In the genomic region with DNA sequence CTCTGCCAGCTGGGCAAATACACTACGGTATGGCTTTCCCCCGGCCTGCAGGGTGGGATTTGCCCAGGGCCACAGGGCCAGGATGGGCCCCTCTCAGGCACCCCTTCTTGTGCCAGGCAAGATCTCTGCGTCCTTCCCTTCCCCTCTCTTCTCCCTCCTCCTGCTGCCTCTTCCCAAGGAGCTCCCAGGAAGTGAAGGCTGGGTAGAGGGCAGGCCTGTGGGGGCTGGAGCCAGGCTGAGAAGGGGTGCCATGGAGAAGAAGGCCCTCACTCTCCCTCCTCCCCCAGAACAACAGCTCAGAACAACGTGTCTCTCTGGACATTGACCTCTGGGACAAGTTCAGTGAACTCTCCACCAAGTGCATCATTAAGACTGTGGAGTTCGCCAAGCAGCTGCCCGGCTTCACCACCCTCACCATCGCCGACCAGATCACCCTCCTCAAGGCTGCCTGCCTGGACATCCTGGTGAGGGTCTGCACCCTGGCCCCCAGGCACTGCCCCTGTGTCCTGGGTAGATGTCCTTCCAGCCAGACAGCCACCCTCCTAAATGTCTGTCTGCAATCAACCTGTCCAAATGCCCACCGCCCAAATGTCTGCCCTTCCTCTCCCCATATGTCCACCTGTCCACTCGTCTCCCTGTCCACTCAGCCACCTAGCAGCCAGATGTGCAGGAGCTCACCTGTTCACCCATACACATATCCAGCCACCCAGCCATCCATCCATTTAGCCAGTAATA, we compare ENCODE assay signal across 17 cellular contexts. TPM values are rescaled to one million over a fixed set of nuclear protein-coding genes. Genes with fewer than 3 reads are reported as not detected.
DNase-seq lines count a peak whose midpoint lies in the region; ATAC-seq, FAIRE-seq and TF ChIP-seq lines count a peak whose summit lies in the region.
"Had no signal": no experiment of that assay in that cellular context is flagged by ENCODE, and none has a peak within 500 bp of the region (broad histone marks: within the 10 kb centered on the region; RNA-seq: fewer than 3 reads in every experiment).

No MANE protein-coding gene starts in this region.

- no peak for FAIRE-seq in astrocyte (lab: Jason Lieb, UNC)

- H3K27me3 ChIP-seq in astrocyte (ENCODE audit: insufficient read depth, low read length): no peaks in the 10 kb centered on the region
- H3K27me3 ChIP-seq in upper lobe of right lung: no peaks in the 10 kb centered on the region

- H3K36me3 Mint-ChIP-seq in astrocyte (ENCODE audit: low read depth, unreplicated experiment) (peaks cover 15% of the 10 kb centered on the region), natural killer cell (no peaks in the 10 kb centered on the region)

- H3K4me1 ChIP-seq in astrocyte (ENCODE audit: insufficient read depth, low read length) (peaks cover 35% of the 10 kb centered on the region), upper lobe of right lung (peaks cover 51% of the 10 kb centered on the region)

- DNase-seq in stimulated activated naive CD8-positive, alpha-beta T cell treated with anti-CD3 and anti-CD28 coated beads, Interleukin-15, amount 100 ng/mL, for 72 hours: no peak
- no peak for DNase-seq in stimulated activated naive CD8-positive, alpha-beta T cell treated with anti-CD3 and anti-CD28 coated beads, Interleukin-15, Interleukin-2, amounts not matched to agents 100 U/mL and 50 U/mL, for 24 hours
- no peak for DNase-seq in astrocyte (ENCODE audit: low read depth)
- DNase-seq in natural killer cell: no peak
- no peak for DNase-seq in upper lobe of right lung
- DNase-seq in DMS53 treated with DMSO at 0.1 percent for 48 hours (lab: John Stamatoyannopoulos, UW; ENCODE audit: unreplicated experiment): no peak
- DNase-seq: activated CD4-positive, alpha-beta T cell treated with anti-CD3 and anti-CD28 coated beads, Interleukin-2, amount 50 U/mL, for 48 hours; activated naive CD4-positive, alpha-beta T cell treated with Interleukin-2 at 50 U/mL for 16 hours; cerebellar nuclear complex; NCI-H446; stimulated activated CD4-positive, alpha-beta T cell treated with anti-CD3 and anti-CD28 coated beads, Interleukin-2, amount 100 ng/mL, for 24 hours had no signal

- H3K36me3 ChIP-seq in astrocyte (ENCODE audit: insufficient read depth, low read length) (peaks cover 25% of the 10 kb centered on the region), upper lobe of right lung (peaks cover 77% of the 10 kb centered on the region)

- ATAC-seq in stimulated activated naive CD8-positive, alpha-beta T cell treated with anti-CD3 and anti-CD28 coated beads, Interleukin-15, amount 100 ng/mL, for 72 hours: no peak
- no peak for ATAC-seq in stimulated activated naive CD8-positive, alpha-beta T cell treated with anti-CD3 and anti-CD28 coated beads, Interleukin-15, Interleukin-2, amounts not matched to agents 100 U/mL and 50 U/mL, for 24 hours
- ATAC-seq in natural killer cell (no peak), upper lobe of right lung (no peak), GM18873 (IDR thresholded peaks at IDR 0.05; ENCODE audit: low FRiP score, unreplicated experiment) (no peak), GM18861 (IDR thresholded peaks at IDR 0.05; ENCODE audit: unreplicated experiment) (no peak)
- ATAC-seq: Panc1 had no signal

- H3K9me3 ChIP-seq in astrocyte (ENCODE audit: insufficient read depth, low read depth, low read length) (no peaks in the 10 kb centered on the region), upper lobe of right lung (no peaks in the 10 kb centered on the region)

- H3K27ac ChIP-seq in astrocyte (ENCODE audit: low read depth, low read length) (no peak overlapping the region), upper lobe of right lung (peak overlapping the region; percentile 24)

- no peaks in the 10 kb centered on the region for H3K27me3 Mint-ChIP-seq in stimulated activated naive CD8-positive, alpha-beta T cell treated with anti-CD3 and anti-CD28 coated beads, Interleukin-15, amount 100 ng/mL, for 72 hours
- no peaks in the 10 kb centered on the region for H3K27me3 Mint-ChIP-seq in astrocyte (ENCODE audit: low read depth, unreplicated experiment)
- no peaks in the 10 kb centered on the region for H3K27me3 Mint-ChIP-seq in natural killer cell (ENCODE audit: low read depth in 2 of 2)

- no peaks in the 10 kb centered on the region for H3K9me3 Mint-ChIP-seq in stimulated activated naive CD8-positive, alpha-beta T cell treated with anti-CD3 and anti-CD28 coated beads, Interleukin-15, amount 100 ng/mL, for 72 hours
- no peaks in the 10 kb centered on the region for H3K9me3 Mint-ChIP-seq in astrocyte (ENCODE audit: unreplicated experiment)
- no peaks in the 10 kb centered on the region for H3K9me3 Mint-ChIP-seq in natural killer cell

- peaks cover 76% of the 10 kb centered on the region for H3K4me1 Mint-ChIP-seq in stimulated activated naive CD8-positive, alpha-beta T cell treated with anti-CD3 and anti-CD28 coated beads, Interleukin-15, amount 100 ng/mL, for 72 hours
- H3K4me1 Mint-ChIP-seq in astrocyte (ENCODE audit: low read depth, unreplicated experiment): peaks cover 39% of the 10 kb centered on the region
- H3K4me1 Mint-ChIP-seq in natural killer cell: peaks cover 27 to 56% of the 10 kb centered on the region in 2 donors

- peaks cover 74% of the 10 kb centered on the region for H4K20me1 ChIP-seq in astrocyte (ENCODE audit: insufficient read depth, low read length)

- H3K9ac ChIP-seq in astrocyte (ENCODE audit: low read length): no peak overlapping the region

- no peak overlapping the region for H2AFZ ChIP-seq in astrocyte (ENCODE audit: low read depth, low read length)

- H3K4me2 ChIP-seq in astrocyte (ENCODE audit: low read length): no peak overlapping the region

- peaks cover 40% of the 10 kb centered on the region for H3K79me2 ChIP-seq in astrocyte (ENCODE audit: insufficient read depth, low read length)

- H3K4me3 Mint-ChIP-seq in stimulated activated naive CD8-positive, alpha-beta T cell treated with anti-CD3 and anti-CD28 coated beads, Interleukin-15, amount 100 ng/mL, for 72 hours: no peak overlapping the region
- H3K4me3 Mint-ChIP-seq in astrocyte (ENCODE audit: unreplicated experiment): peak overlapping the region; percentile 45
- H3K4me3 Mint-ChIP-seq in natural killer cell: peak overlapping the region; percentile 1

- TF ChIP-seq CTCF in astrocyte (IDR thresholded peaks at IDR 0.05; ENCODE audit: insufficient read depth, low read depth, low read length) (no peak), natural killer cell (IDR thresholded peaks at IDR 0.05) (no peak), upper lobe of right lung (IDR thresholded peaks at IDR 0.05) (no peak)

- intact Hi-C loops in natural killer cell (cut with micrococcal nuclease): no loop called here
- intact Hi-C loops in upper lobe of right lung (cut with DNase I): no loop called here

- no peak overlapping the region for H3K4me3 ChIP-seq in astrocyte (ENCODE audit: insufficient read depth, low read depth, low read length)
- H3K4me3 ChIP-seq in upper lobe of right lung: no peak overlapping the region
- H3K4me3 ChIP-seq: K562, lung had no signal

- H3K27ac Mint-ChIP-seq in stimulated activated naive CD8-positive, alpha-beta T cell treated with anti-CD3 and anti-CD28 coated beads, Interleukin-15, amount 100 ng/mL, for 72 hours: peak overlapping the region; percentile 3 to 48
- H3K27ac Mint-ChIP-seq in astrocyte (ENCODE audit: unreplicated experiment) (peak overlapping the region; percentile 27), natural killer cell (peak overlapping the region; percentile 18 to 85)

RNA-seq across cellular contexts. Expression of a gene that starts 12.3 kb away (rescaled TPM):
- total RNA-seq in astrocyte: 0.34 and 0.43 TPM in 2 replicates
- not detected for total RNA-seq in natural killer cell
- 2.8 TPM for total RNA-seq in upper lobe of right lung
- total RNA-seq: T-helper 2 cell treated with Interferon-gamma antibody and Interleukin-4, amounts not matched to agents 100 ng/mL and 5 ng/mL, for 36 hours had no signal

RNA-seq across cellular contexts. Expression of a gene that starts 43.2 kb away (rescaled TPM):
- total RNA-seq in astrocyte (37.6 and 38.8 TPM in 2 replicates), natural killer cell (10 to 100 TPM; 75.9 to 94.6 (median 79.1) TPM), upper lobe of right lung (69.7 TPM)

Comparison
In these comparisons a context has a peak if more than half of its experiments do, and no peak if none do; other contexts are left out.
1. H3K4me3 Mint-ChIP-seq: peak in astrocyte (single experiment) and natural killer cell (single experiment); none in stimulated activated naive CD8-positive, alpha-beta T cell treated with anti-CD3 and anti-CD28 coated beads, Interleukin-15, amount 100 ng/mL, for 72 hours (0 of 2).
2. Peak in every context shown above with its lines, with median percentiles within 50 percentile points of each other: H3K27ac Mint-ChIP-seq.